Comparison of ENCODE assay signal across 1 cellular context in genomic region chr1:207603777-207604176, GRCh38.
TF ChIP-seq lines count a peak whose summit lies in the region.

No MANE protein-coding gene starts in this region.

TF ChIP-seq in HepG2, 621 proteins besides CTCF, POLR2A, EP300 and RAD21 (continued from another document and continues in another):
- TF ChIP-seq TERF1 (CRISPR knock-in tag; IDR thresholded peaks at IDR 0.05) (no peak), PHF8 (CRISPR knock-in tag; IDR thresholded peaks at IDR 0.05) (no peak), ZNF782 (CRISPR knock-in tag; IDR thresholded peaks at IDR 0.05; ENCODE audit: borderline replicate concordance) (no peak), ZNF564 (CRISPR knock-in tag; IDR thresholded peaks at IDR 0.05) (no peak), ZNF138 (CRISPR knock-in tag; IDR thresholded peaks at IDR 0.05; ENCODE audit: low read depth) (no peak), LRRFIP1 (CRISPR knock-in tag; conservative IDR thresholded peaks at IDR 0.05) (no peak), JUNB (CRISPR knock-in tag; IDR thresholded peaks at IDR 0.05; ENCODE audit: borderline replicate concordance) (peak; percentile 85), ZNF580 (CRISPR knock-in tag; IDR thresholded peaks at IDR 0.05; ENCODE audit: borderline replicate concordance, low read depth) (no peak), ZNF207 (IDR thresholded peaks at IDR 0.05; ENCODE audit: borderline replicate concordance) (no peak), CENPBD1 (CRISPR knock-in tag; IDR thresholded peaks at IDR 0.05; ENCODE audit: borderline replicate concordance, low read depth) (no peak), THAP8 (CRISPR knock-in tag; IDR thresholded peaks at IDR 0.05; ENCODE audit: borderline replicate concordance) (no peak), ZSCAN21 (CRISPR knock-in tag; IDR thresholded peaks at IDR 0.05; ENCODE audit: borderline replicate concordance) (no peak), ADNP (CRISPR knock-in tag; IDR thresholded peaks at IDR 0.05) (no peak), ZNF607 (CRISPR knock-in tag; IDR thresholded peaks at IDR 0.05; ENCODE audit: borderline replicate concordance) (no peak), MAFG (CRISPR knock-in tag; IDR thresholded peaks at IDR 0.05) (no peak), ETV5 (CRISPR knock-in tag; IDR thresholded peaks at IDR 0.05; ENCODE audit: borderline replicate concordance) (peak; percentile 65; the same call in 1 of the 2 replicates), ZNF850 (CRISPR knock-in tag; conservative IDR thresholded peaks at IDR 0.05) (no peak), REL (CRISPR knock-in tag; conservative IDR thresholded peaks at IDR 0.05) (no peak), BRCA1 (CRISPR knock-in tag; IDR thresholded peaks at IDR 0.05) (no peak), ZZZ3 (CRISPR knock-in tag; IDR thresholded peaks at IDR 0.05; ENCODE audit: borderline replicate concordance) (no peak), NR2F6 (IDR thresholded peaks at IDR 0.05) (peak; percentile 98), NR2F6 (CRISPR knock-in tag; IDR thresholded peaks at IDR 0.05) (peak; percentile 97), ZFP62 (CRISPR knock-in tag; IDR thresholded peaks at IDR 0.05) (no peak), FOXM1 (CRISPR knock-in tag; IDR thresholded peaks at IDR 0.05) (no peak), ZNF547 (CRISPR knock-in tag; IDR thresholded peaks at IDR 0.05) (no peak), ZBTB8A (CRISPR knock-in tag; IDR thresholded peaks at IDR 0.05; ENCODE audit: borderline replicate concordance, low read depth) (no peak), HES4 (CRISPR knock-in tag; IDR thresholded peaks at IDR 0.05; ENCODE audit: borderline replicate concordance) (no peak), UBTF (CRISPR knock-in tag; IDR thresholded peaks at IDR 0.05) (no peak), ELF3 (CRISPR knock-in tag; IDR thresholded peaks at IDR 0.05) (no peak), NFYC (CRISPR knock-in tag; IDR thresholded peaks at IDR 0.05) (no peak), SP4 (CRISPR knock-in tag; IDR thresholded peaks at IDR 0.05) (no peak), KDM5B (CRISPR knock-in tag; IDR thresholded peaks at IDR 0.05; ENCODE audit: borderline replicate concordance) (no peak), ZNF430 (CRISPR knock-in tag; IDR thresholded peaks at IDR 0.05) (no peak), PPARG (CRISPR knock-in tag; conservative IDR thresholded peaks at IDR 0.05) (peak; percentile 96), RBM39 (IDR thresholded peaks at IDR 0.05; ENCODE audit: low read depth, low read length, poor library complexity, severe bottlenecking) (no peak), ZNF576 (CRISPR knock-in tag; IDR thresholded peaks at IDR 0.05) (no peak), ATF7-NPFF (CRISPR knock-in tag; IDR thresholded peaks at IDR 0.05; ENCODE audit: low read depth) (no peak), ZNF282 (IDR thresholded peaks at IDR 0.05; ENCODE audit: partially characterized antibody) (no peak), GLI4 (CRISPR knock-in tag; IDR thresholded peaks at IDR 0.05; ENCODE audit: borderline replicate concordance) (no peak), ZNF292 (CRISPR knock-in tag; IDR thresholded peaks at IDR 0.05; ENCODE audit: borderline replicate concordance, low read depth) (no peak), PBX2 (CRISPR knock-in tag; IDR thresholded peaks at IDR 0.05) (peak; percentile 55; the same call in 1 of the 2 replicates), HOMEZ (CRISPR knock-in tag; IDR thresholded peaks at IDR 0.05; ENCODE audit: low read depth) (peak; percentile 34; the same call in 1 of the 2 replicates), LCORL (IDR thresholded peaks at IDR 0.05) (no peak), LCORL (CRISPR knock-in tag; IDR thresholded peaks at IDR 0.05) (peak; percentile 36; the same call in 1 of the 2 replicates), ONECUT2 (CRISPR knock-in tag; IDR thresholded peaks at IDR 0.05) (no peak), NPAS2 (CRISPR knock-in tag; IDR thresholded peaks at IDR 0.05; ENCODE audit: borderline replicate concordance) (no peak), ZNF614 (CRISPR knock-in tag; IDR thresholded peaks at IDR 0.05; ENCODE audit: borderline replicate concordance) (peak; percentile 80; the same call in 1 of the 2 replicates), PCBP1 (IDR thresholded peaks at IDR 0.05; ENCODE audit: borderline replicate concordance, low read depth, low read length) (no peak), POLR2AphosphoS2 (IDR thresholded peaks at IDR 0.05; ENCODE audit: low read depth, low read length) (no peak), ZNF609 (CRISPR knock-in tag; IDR thresholded peaks at IDR 0.05; ENCODE audit: borderline replicate concordance) (peak; percentile 95), THAP9 (CRISPR knock-in tag; IDR thresholded peaks at IDR 0.05; ENCODE audit: borderline replicate concordance) (no peak)
